ENCODE assay signal across 15 cellular contexts in genomic region chr15:29734917-29735572, GRCh38.
A peak's percentile ranks its signal among the peaks of the same experiment; 100 is the strongest.
DNase-seq lines count a peak whose midpoint lies in the region; ATAC-seq and TF ChIP-seq lines count a peak whose summit lies in the region.
"Had no signal": no experiment of that assay in that cellular context is flagged by ENCODE, and none has a peak within 500 bp of the region (broad histone marks: within the 10 kb centered on the region; RNA-seq: fewer than 3 reads in every experiment).

No MANE protein-coding gene starts in this region.

- peaks cover 50% of the 10 kb centered on the region for H3K36me3 Mint-ChIP-seq in endothelial cell (ENCODE audit: low read depth, unreplicated experiment)
- no peaks in the 10 kb centered on the region for H3K36me3 Mint-ChIP-seq in stimulated activated memory B cell treated with anti-CD40 and anti-IgM and Interleukin-4, amounts not matched to agents 10 μg/mL and 1 μg/mL and 100 μg/mL, for 72 hours

- CTCF ChIA-PET in HEK293 (lab: Yijun Ruan, JAX), result interaction anchor here (0.5 to 1.3 kb wide), 3 partner anchors 8 to 191 kb away, joined by 3 to 8 read pairs (median 3); no protein-coding TSS in a partner anchor

- H3K36me3 ChIP-seq in HEK293 (ENCODE audit: control insufficient read depth in 2 of 2, insufficient read depth in 1 of 2, low read length in 2 of 2) (peaks cover 15 to 43% of the 10 kb centered on the region in 2 experiments), kidney epithelial cell (ENCODE audit: control insufficient read depth, insufficient read depth, low read length) (no peaks in the 10 kb centered on the region)

- no peaks in the 10 kb centered on the region for H3K9me3 ChIP-seq in HEK293 (ENCODE audit: control insufficient read depth, insufficient read depth, low read depth, low read length)

- no peaks in the 10 kb centered on the region for H3K27me3 ChIP-seq in kidney epithelial cell (ENCODE audit: control insufficient read depth, insufficient read depth, low read length)

- ATAC-seq in stimulated activated naive CD8-positive, alpha-beta T cell treated with anti-CD3 and anti-CD28 coated beads, Interleukin-15, Interleukin-2, amounts not matched to agents 100 U/mL and 50 U/mL, for 24 hours, result no peak
- ATAC-seq in stimulated activated memory B cell treated with anti-CD40 and anti-IgM and Interleukin-4, amounts not matched to agents 10 μg/mL and 1 μg/mL and 100 μg/mL, for 72 hours, result no peak

- no peak overlapping the region for H3K4me3 Mint-ChIP-seq in endothelial cell (ENCODE audit: unreplicated experiment)
- no peak overlapping the region for H3K4me3 Mint-ChIP-seq in stimulated activated memory B cell treated with anti-CD40 and anti-IgM and Interleukin-4, amounts not matched to agents 10 μg/mL and 1 μg/mL and 100 μg/mL, for 72 hours

- TF ChIP-seq CTCF in 22Rv1 (IDR thresholded peaks at IDR 0.05), result no peak
- TF ChIP-seq CTCF in HEK293 (tag by site-specific recombination; IDR thresholded peaks at IDR 0.05), result no peak
- TF ChIP-seq CTCF in VCaP (conservative IDR thresholded peaks at IDR 0.05), result no peak
- TF ChIP-seq CTCF in kidney epithelial cell (IDR thresholded peaks at IDR 0.05; ENCODE audit: insufficient read depth, low read length, poor library complexity, severe bottlenecking), result no peak
- TF ChIP-seq CTCF in GM13977 (IDR thresholded peaks at IDR 0.05; ENCODE audit: extremely low read depth, insufficient read depth, missing control alignments), result no peak
- TF ChIP-seq CTCF in endothelial cell (IDR thresholded peaks at IDR 0.05; ENCODE audit: unreplicated experiment), result no peak

- H3K4me1 Mint-ChIP-seq in endothelial cell (ENCODE audit: unreplicated experiment), result peaks cover 4% of the 10 kb centered on the region
- no peaks in the 10 kb centered on the region for H3K4me1 Mint-ChIP-seq in stimulated activated memory B cell treated with anti-CD40 and anti-IgM and Interleukin-4, amounts not matched to agents 10 μg/mL and 1 μg/mL and 100 μg/mL, for 72 hours

- in situ Hi-C loops in GM13977 (cut with MboI; ENCODE audit: low pct_unique_long_range_greater_than_20kb, low sequenced_read_pairs, unreplicated experiment), result no loop called here

- H3K4me3 ChIP-seq in HEK293 (ENCODE audit: low read depth, low read length) (no peak overlapping the region), kidney epithelial cell (ENCODE audit: low read depth, low read length) (no peak overlapping the region)
- H3K4me3 ChIP-seq: coronary artery had no signal

- no peaks in the 10 kb centered on the region for H3K9me3 Mint-ChIP-seq in endothelial cell (ENCODE audit: unreplicated experiment)
- H3K9me3 Mint-ChIP-seq in stimulated activated memory B cell treated with anti-CD40 and anti-IgM and Interleukin-4, amounts not matched to agents 10 μg/mL and 1 μg/mL and 100 μg/mL, for 72 hours, result no peaks in the 10 kb centered on the region

- 0 out of 2 replicates have a peak overlapping the region, but pooled peaks have one; percentile 18 for H3K27ac ChIP-seq in 22Rv1
- no peak overlapping the region for H3K27ac ChIP-seq in HEK293 (ENCODE audit: extremely low read depth, low read depth, low read length)
- H3K27ac ChIP-seq in VCaP, result peak overlapping the region; percentile 82
- H3K27ac ChIP-seq: coronary artery had no signal

- peak; percentile 45 for DNase-seq in kidney epithelial cell (ENCODE audit: low read depth)
- no peak for DNase-seq in stimulated activated naive CD8-positive, alpha-beta T cell treated with anti-CD3 and anti-CD28 coated beads, Interleukin-15, Interleukin-2, amounts not matched to agents 100 U/mL and 50 U/mL, for 24 hours
- DNase-seq in GM13977 (ENCODE audit: low spot score), result no peak
- DNase-seq in endothelial cell (ENCODE audit: low spot score), result no peak
- DNase-seq: activated naive CD4-positive, alpha-beta T cell treated with anti-CD3 and anti-CD28 coated beads, Interleukin-2, amount 50 U/mL, for 16 hours; KG1; nucleus accumbens; OCI-M1; stimulated activated CD4-positive, alpha-beta T cell treated with anti-CD3 and anti-CD28 coated beads, Interleukin-15, amount 100 ng/mL, for 24 hours; T-helper 9 cell had no signal

- H3K27me3 Mint-ChIP-seq in endothelial cell (ENCODE audit: unreplicated experiment), result peaks cover 3% of the 10 kb centered on the region
- H3K27me3 Mint-ChIP-seq in stimulated activated memory B cell treated with anti-CD40 and anti-IgM and Interleukin-4, amounts not matched to agents 10 μg/mL and 1 μg/mL and 100 μg/mL, for 72 hours, result no peaks in the 10 kb centered on the region

- POLR2A ChIA-PET in HEK293 (lab: Yijun Ruan, JAX), result no interaction called here

- no peaks in the 10 kb centered on the region for H3K4me1 ChIP-seq in HEK293 (ENCODE audit: control insufficient read depth, insufficient read depth, low read length)

- H3K27ac Mint-ChIP-seq in endothelial cell (ENCODE audit: unreplicated experiment), result no peak overlapping the region
- no peak overlapping the region for H3K27ac Mint-ChIP-seq in stimulated activated memory B cell treated with anti-CD40 and anti-IgM and Interleukin-4, amounts not matched to agents 10 μg/mL and 1 μg/mL and 100 μg/mL, for 72 hours

TF ChIP-seq in HEK293, 187 proteins besides CTCF, POLR2A, EP300 and RAD21:
- TF ChIP-seq PRDM6 (tag by site-specific recombination; IDR thresholded peaks at IDR 0.05) (peak; percentile 62), ZNF521 (tag by site-specific recombination; IDR thresholded peaks at IDR 0.05) (no peak), HOXA7 (CRISPR knock-in tag; IDR thresholded peaks at IDR 0.05; ENCODE audit: borderline replicate concordance) (no peak), BCL6B (tag by site-specific recombination; IDR thresholded peaks at IDR 0.05) (0 out of 2 replicates have a peak, but pooled peaks have one; percentile 10), GLIS1 (tag by site-specific recombination; IDR thresholded peaks at IDR 0.05) (peak; percentile 41)
